ENCODE assay signal across 8 cellular contexts in genomic region chr2:156399950-156400703, GRCh38. TPM values are rescaled to one million over a fixed set of nuclear protein-coding genes. Genes with fewer than 3 reads are reported as not detected.
DNase-seq lines count a peak whose midpoint lies in the region; ATAC-seq lines count a peak whose summit lies in the region.

No MANE protein-coding gene starts in this region.

- H3K27ac Mint-ChIP-seq in activated naive CD8-positive, alpha-beta T cell treated with anti-CD3 and anti-CD28 coated beads, Interleukin-2, amount 10 ng/mL, durations not matched to agents 7 days and 5 days = peak overlapping the region; percentile 88

- intact Hi-C loops in head of caudate nucleus (cut with DNase I) = loop anchor here (2.0 to 5.0 kb wide), 3 partner anchors 37 to 68 kb away; partner anchors contain the start of genes GPD2 and NR4A2

- H3K4me3 Mint-ChIP-seq in activated naive CD8-positive, alpha-beta T cell treated with anti-CD3 and anti-CD28 coated beads, Interleukin-2, amount 10 ng/mL, durations not matched to agents 7 days and 5 days = peak overlapping the region; percentile 84

- H3K4me1 Mint-ChIP-seq in activated naive CD8-positive, alpha-beta T cell treated with anti-CD3 and anti-CD28 coated beads, Interleukin-2, amount 10 ng/mL, durations not matched to agents 7 days and 5 days = peaks cover 28% of the 10 kb centered on the region

- no peaks in the 10 kb centered on the region for H3K36me3 Mint-ChIP-seq in activated naive CD8-positive, alpha-beta T cell treated with anti-CD3 and anti-CD28 coated beads, Interleukin-2, amount 10 ng/mL, durations not matched to agents 7 days and 5 days

- DNase-seq in DMS153 treated with DMSO at 0.1 percent for 48 hours (lab: John Stamatoyannopoulos, UW; ENCODE audit: unreplicated experiment) (peak; percentile 94), NCI-H748 treated with DMSO at 0.1 percent for 48 hours (lab: John Stamatoyannopoulos, UW) (peak; percentile 80), head of caudate nucleus (peak; percentile 58 to 91 (median 80)), nucleus accumbens (lab: John Stamatoyannopoulos, UW) (peak in 54 of 56 donors; percentile 22 to 96 (median 78)), GF-D8 (lab: John Stamatoyannopoulos, UW) (no peak)
- DNase-seq in activated naive CD8-positive, alpha-beta T cell treated with anti-CD3 and anti-CD28 coated beads, Interleukin-2, amount 10 ng/mL, durations not matched to agents 7 days and 5 days = peak; percentile 68

- peak; percentile 41 for ATAC-seq in GM19351 (IDR thresholded peaks at IDR 0.05; ENCODE audit: unreplicated experiment)
- ATAC-seq in HG03378 (IDR thresholded peaks at IDR 0.05; ENCODE audit: unreplicated experiment) = peak; percentile 24
- ATAC-seq in activated naive CD8-positive, alpha-beta T cell treated with anti-CD3 and anti-CD28 coated beads, Interleukin-2, amount 10 ng/mL, durations not matched to agents 7 days and 5 days (ENCODE audit: low read depth) = peak; percentile 56

- no peaks in the 10 kb centered on the region for H3K27me3 Mint-ChIP-seq in activated naive CD8-positive, alpha-beta T cell treated with anti-CD3 and anti-CD28 coated beads, Interleukin-2, amount 10 ng/mL, durations not matched to agents 7 days and 5 days

- H3K9me3 Mint-ChIP-seq in activated naive CD8-positive, alpha-beta T cell treated with anti-CD3 and anti-CD28 coated beads, Interleukin-2, amount 10 ng/mL, durations not matched to agents 7 days and 5 days = no peaks in the 10 kb centered on the region

- POLR2A ChIA-PET in activated naive CD8-positive, alpha-beta T cell treated with anti-CD3 and anti-CD28 coated beads, Interleukin-2, amount 10 ng/mL, durations not matched to agents 7 days and 5 days (lab: Charles Lee) = interaction anchor here (0.7 to 2.3 kb wide), 4 partner anchors 9 to 65 kb away, joined by 3 to 21 read pairs (median 12); no protein-coding TSS in a partner anchor

RNA-seq across cellular contexts. Expression of gene GPD2, which starts 36.1 kb away (rescaled TPM):
- total RNA-seq in activated naive CD8-positive, alpha-beta T cell treated with anti-CD3 and anti-CD28 coated beads, Interleukin-2, amount 10 ng/mL, durations not matched to agents 7 days and 5 days = 10 to 100 TPM; 16.8 to 19.8 TPM
